In genomic region chr19:17334414-17335409, GRCh38 we compare ENCODE assay signal across 8 cellular contexts. TPM values are rescaled to one million over a fixed set of nuclear protein-coding genes. Genes with fewer than 3 reads are reported as not detected.
DNase-seq lines count a peak whose midpoint lies in the region; ATAC-seq and TF ChIP-seq lines count a peak whose summit lies in the region.

Gene ANO8 (minus strand): TSS chr19:17334855. CDS start chr19:17334670, 185 bp downstream.

- no peaks in the 10 kb centered on the region for H3K9me3 ChIP-seq in CD4-positive, alpha-beta memory T cell (ENCODE audit: control insufficient read depth in 1 of 2, low read length in 2 of 2)
- peaks cover 2% of the 10 kb centered on the region; the same call in 1 of the 2 replicates for H3K9me3 ChIP-seq in MG63

- peak within 1 kb of the TSS; percentile 88 to 96 (median 90) for H3K4me3 Mint-ChIP-seq in CD4-positive, alpha-beta memory T cell
- peak within 1 kb of the TSS; percentile 87 to 95 (median 93) for H3K4me3 Mint-ChIP-seq in nephron

- TF ChIP-seq POLR2A in Raji (IDR thresholded peaks at IDR 0.05; ENCODE audit: insufficient read depth, low read depth, low read length), result peak; percentile 46; the same call in 1 of the 2 replicates

- POLR2A ChIA-PET in CD4-positive, alpha-beta memory T cell (lab: Charles Lee; ENCODE audit: partially characterized antibody), result interaction anchor here (0.8 to 5.7 kb wide), 17 partner anchors 9 to 209 kb away, joined by 3 to 64 read pairs (median 5); partner anchors contain the start of genes ABHD8, BABAM1, BST2 and DDA1

- H3K27ac Mint-ChIP-seq in CD4-positive, alpha-beta memory T cell, result peak within 1 kb of the TSS; percentile 89 to 97 (median 92)
- H3K27ac Mint-ChIP-seq in nephron, result peak within 1 kb of the TSS; percentile 41 to 93 (median 88)

- H3K27me3 Mint-ChIP-seq in CD4-positive, alpha-beta memory T cell, result no peaks in the 10 kb centered on the region
- H3K27me3 Mint-ChIP-seq in nephron (ENCODE audit: low read depth), result peaks cover 12% of the 10 kb centered on the region

- H3K27ac ChIP-seq in CD4-positive, alpha-beta memory T cell (ENCODE audit: low read depth, low read length), result peak within 1 kb of the TSS; percentile 71

- H3K4me3 ChIP-seq in CD4-positive, alpha-beta memory T cell (ENCODE audit: low read length in 2 of 2), result peak within 1 kb of the TSS; percentile 71 to 76
- peak within 1 kb of the TSS; percentile 69 for H3K4me3 ChIP-seq in MG63
- peak within 1 kb of the TSS; percentile 74 for H3K4me3 ChIP-seq in fibroblast of the aortic adventitia (ENCODE audit: low read depth, low read length)

- peak; percentile 48 for ATAC-seq in GM21529 (IDR thresholded peaks at IDR 0.05; ENCODE audit: unreplicated experiment)

- peaks cover 18 to 61% (median 38%) of the 10 kb centered on the region in 4 donors for H3K4me1 Mint-ChIP-seq in CD4-positive, alpha-beta memory T cell
- peaks cover 17% of the 10 kb centered on the region for H3K4me1 Mint-ChIP-seq in nephron

- H3K27me3 ChIP-seq in CD4-positive, alpha-beta memory T cell (ENCODE audit: insufficient read depth, low read length), result no peaks in the 10 kb centered on the region
- H3K27me3 ChIP-seq in MG63, result no peaks in the 10 kb centered on the region

- intact Hi-C loops in CD4-positive, alpha-beta memory T cell (cut with micrococcal nuclease), result loop anchor here (1.0 to 5.0 kb wide), 3 partner anchors 42 to 73 kb away; partner anchors contain the start of gene BST2

- TF ChIP-seq CTCF in fibroblast of the aortic adventitia (IDR thresholded peaks at IDR 0.05; ENCODE audit: insufficient read depth, low read length) (no peak), nephron (IDR thresholded peaks at IDR 0.05; ENCODE audit: unreplicated experiment in 3 of 3) (no peak)

- CTCF ChIA-PET in CD4-positive, alpha-beta memory T cell (lab: Charles Lee; ENCODE audit: partially characterized antibody), result interaction anchor here (0.8 to 3.2 kb wide), 7 partner anchors 12 to 55 kb away, joined by 3 to 11 read pairs (median 7); partner anchors contain the start of genes DDA1 and MRPL34

- H3K36me3 Mint-ChIP-seq in CD4-positive, alpha-beta memory T cell, result peaks cover 0 to 14% of the 10 kb centered on the region in 2 donors
- H3K36me3 Mint-ChIP-seq in nephron (ENCODE audit: low read depth), result peaks cover 19% of the 10 kb centered on the region

- H3K9me3 Mint-ChIP-seq in CD4-positive, alpha-beta memory T cell, result peaks cover 0 to 1% (median 0%) of the 10 kb centered on the region in 8 donors
- no peaks in the 10 kb centered on the region for H3K9me3 Mint-ChIP-seq in nephron

- DNase-seq in CD4-positive, alpha-beta memory T cell, result peak; percentile 94 to 97 (median 96)
- DNase-seq in MG63 (peak; percentile 100), fibroblast of the aortic adventitia (ENCODE audit: low read depth) (peak; percentile 99)
- peak; percentile 88 for DNase-seq in activated T-helper 9 cell treated with anti-CD3 and anti-CD28 coated beads, Interleukin-2, amount 50 U/mL, for 16 hours (ENCODE audit: low read depth)
- DNase-seq in stimulated activated naive CD4-positive, alpha-beta T cell treated with Interleukin-2 at 50 U/mL for 16 hours (lab: John Stamatoyannopoulos, UW), result peak; percentile 97

- no peaks in the 10 kb centered on the region for H3K36me3 ChIP-seq in CD4-positive, alpha-beta memory T cell (ENCODE audit: insufficient read depth, low read length)
- peaks cover 18% of the 10 kb centered on the region for H3K36me3 ChIP-seq in MG63

- H3K4me1 ChIP-seq in CD4-positive, alpha-beta memory T cell (ENCODE audit: insufficient read depth, low read length), result peaks cover 47% of the 10 kb centered on the region

RNA-seq across cellular contexts. Expression of gene ANO8, which starts in this region (rescaled TPM):
- 10 to 100 TPM; 17.7 to 21.5 TPM for total RNA-seq in CD4-positive, alpha-beta memory T cell
- under 1 TPM in 1 of 2 donors, not detected in 1; 0.11 TPM for polyA plus RNA-seq in CD4-positive, alpha-beta memory T cell
- 1.4 and 3.6 TPM in 2 replicates for total RNA-seq in MG63 (2014; rRNA removed; shearing (Covaris generic); ENCODE audit: low replicate concordance)
- total RNA-seq in fibroblast of the aortic adventitia (ENCODE audit: low replicate concordance), result 3.1 and 6.1 TPM in 2 replicates

Comparison
In these comparisons a context has a peak if more than half of its experiments do, and no peak if none do; other contexts are left out.
1. Peak in every context shown above with its lines: DNase-seq, ATAC-seq, H3K4me3 ChIP-seq and H3K27ac ChIP-seq.